In the genomic region with DNA sequence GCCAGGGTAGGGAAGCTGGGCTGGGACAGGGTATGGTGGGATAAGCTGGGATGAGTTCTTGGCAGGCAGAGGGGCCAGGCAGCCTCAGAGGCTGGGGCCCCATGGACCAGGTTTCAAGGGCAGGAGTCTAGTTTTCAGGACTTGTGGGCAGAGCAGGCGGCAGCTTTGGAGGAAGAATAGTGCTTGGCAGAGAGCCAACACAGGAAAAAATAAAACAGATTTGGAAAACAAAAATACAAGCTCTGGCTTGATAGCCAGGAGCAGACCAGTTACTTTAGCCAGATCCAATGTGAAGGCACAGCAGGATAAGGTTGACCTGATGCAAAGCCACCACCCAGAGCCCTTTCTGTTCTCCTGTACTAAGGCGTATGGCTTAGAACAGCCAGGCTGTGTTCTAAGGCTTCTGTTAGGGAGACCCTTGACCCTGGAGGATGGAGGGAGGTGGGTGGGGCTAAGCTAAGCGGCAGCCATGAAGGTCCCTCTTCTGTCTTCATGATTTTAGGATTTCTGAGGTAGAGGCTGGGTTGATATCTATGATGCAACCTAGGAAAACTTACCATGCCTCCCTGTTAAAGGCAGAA, we compare ENCODE assay signal across 1 cellular context.
TF ChIP-seq lines count a peak whose summit lies in the region.

No MANE protein-coding gene starts in this region.

TF ChIP-seq in H1, 55 proteins besides CTCF, POLR2A, EP300 and RAD21:
- TF ChIP-seq TAF1 (IDR thresholded peaks at IDR 0.05; ENCODE audit: low read depth, low read length) (no peak), RFX5 (IDR thresholded peaks at IDR 0.05; ENCODE audit: borderline replicate concordance, low read depth, low read length) (no peak), NRF1 (IDR thresholded peaks at IDR 0.05; ENCODE audit: low read depth, low read length) (no peak), PHF8 (conservative IDR thresholded peaks at IDR 0.05; ENCODE audit: low read depth, low read length) (no peak), TBP (IDR thresholded peaks at IDR 0.05; ENCODE audit: low read depth, low read length) (no peak), SP4 (IDR thresholded peaks at IDR 0.05; ENCODE audit: low read length) (no peak), CTBP2 (IDR thresholded peaks at IDR 0.05; ENCODE audit: borderline replicate concordance, insufficient read depth, insufficient read length, low read length) (no peak), TAF7 (optimal IDR thresholded peaks at IDR 0.05; ENCODE audit: borderline replicate concordance, low read depth, low read length) (no peak), KDM1A (IDR thresholded peaks at IDR 0.05; ENCODE audit: borderline replicate concordance, low read length) (no peak), CEBPB (IDR thresholded peaks at IDR 0.05; ENCODE audit: low read depth, low read length) (no peak), CREB1 (IDR thresholded peaks at IDR 0.05) (no peak), MAFK (IDR thresholded peaks at IDR 0.05; ENCODE audit: low read depth, low read length) (no peak), SIX5 (IDR thresholded peaks at IDR 0.05; ENCODE audit: low read depth, low read length) (no peak), SAP30 (IDR thresholded peaks at IDR 0.05; ENCODE audit: insufficient read depth, insufficient replicate concordance, low read length) (no peak), RXRA (IDR thresholded peaks at IDR 0.05; ENCODE audit: insufficient read depth, low read depth, low read length) (no peak), HDAC2 (IDR thresholded peaks at IDR 0.05; ENCODE audit: borderline replicate concordance in 1 of 2, low read depth in 2 of 2, low read length in 2 of 2) (no peak)
- TF ChIP-seq, protein P1, sequence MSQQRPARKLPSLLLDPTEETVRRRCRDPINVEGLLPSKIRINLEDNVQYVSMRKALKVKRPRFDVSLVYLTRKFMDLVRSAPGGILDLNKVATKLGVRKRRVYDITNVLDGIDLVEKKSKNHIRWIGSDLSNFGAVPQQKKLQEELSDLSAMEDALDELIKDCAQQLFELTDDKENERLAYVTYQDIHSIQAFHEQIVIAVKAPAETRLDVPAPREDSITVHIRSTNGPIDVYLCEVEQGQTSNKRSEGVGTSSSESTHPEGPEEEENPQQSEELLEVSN (IDR thresholded peaks at IDR 0.05) = no peak
